9 cellular contexts compared by ENCODE assay signal in genomic region chrX:26918633-26919032, GRCh38.
DNase-seq lines count a peak whose midpoint lies in the region; ATAC-seq and TF ChIP-seq lines count a peak whose summit lies in the region.
"Had no signal": no experiment of that assay in that cellular context is flagged by ENCODE, and none has a peak within 500 bp of the region (broad histone marks: within the 10 kb centered on the region; RNA-seq: fewer than 3 reads in every experiment).

No MANE protein-coding gene starts in this region.

- dilution Hi-C loops in IMR-90 (cut with HindIII; ENCODE audit: low sequenced_read_pairs, unreplicated experiment) = no loop called here

- no peaks in the 10 kb centered on the region for H3K36me3 Mint-ChIP-seq in neural progenitor cell

- H3K79me1 ChIP-seq in IMR-90 (ENCODE audit: low read depth in 1 of 2, low read length in 2 of 2) = no peaks in the 10 kb centered on the region

- H3K9ac ChIP-seq in IMR-90 (ENCODE audit: low read depth, low read length) (no peak overlapping the region), neural progenitor cell (no peak overlapping the region)

- H3K36me3 ChIP-seq in IMR-90 (ENCODE audit: control insufficient read depth, insufficient read depth, low read length) = no peaks in the 10 kb centered on the region
- H3K36me3 ChIP-seq in neural progenitor cell = no peaks in the 10 kb centered on the region

- ATAC-seq in GM18511 (IDR thresholded peaks at IDR 0.05; ENCODE audit: unreplicated experiment) = peak; percentile 76
- ATAC-seq in IMR-90 (ENCODE audit: low read depth) = no peak
- ATAC-seq in GM18498 (IDR thresholded peaks at IDR 0.05; ENCODE audit: unreplicated experiment) = no peak
- ATAC-seq: psoas muscle had no signal

- no peak overlapping the region for H4K8ac ChIP-seq in IMR-90 (ENCODE audit: low read depth in 2 of 2, low read length in 2 of 2)

- H3K4me3 ChIP-seq in IMR-90 (ENCODE audit: insufficient read depth, low read depth, low read length) (no peak overlapping the region), astrocyte of the cerebellum (ENCODE audit: low read depth, low read length) (no peak overlapping the region), neural progenitor cell (no peak overlapping the region)
- H3K4me3 ChIP-seq: psoas muscle had no signal

- 60% methylated on average over 1 of the region's 4 CpGs; no CpG with 5 or more reads in 1 of the 2 experiments for WGBS in IMR-90 (ENCODE audit: extremely low coverage in 2 of 2, insufficient read length in 1 of 2), 2 experiments

- CTCF ChIA-PET in IMR-90 (lab: Yijun Ruan, JAX) = interaction anchor here (0.6 kb wide), 1 partner anchor 10 kb away, joined by 3 read pairs; no protein-coding TSS in a partner anchor

- H3F3A ChIP-seq in neural progenitor cell (ENCODE audit: low read depth) = no peaks in the 10 kb centered on the region

- DNase-seq in IMR-90 = no peak
- DNase-seq in astrocyte of the cerebellum (ENCODE audit: low read depth) = no peak
- DNase-seq in neural progenitor cell (ENCODE audit: low spot score) = peak; percentile 56
- no peak for DNase-seq in activated naive CD4-positive, alpha-beta T cell treated with Interleukin-2 at 50 U/mL for 16 hours
- no peak for DNase-seq in amniotic stem cell (lab: John Stamatoyannopoulos, UW)
- DNase-seq: effector CD8-positive, alpha-beta T cell; psoas muscle had no signal

- POLR2A ChIA-PET in IMR-90 (lab: Charles Lee; ENCODE audit: unreplicated experiment) = no interaction called here

- no peak overlapping the region for H3K4me2 ChIP-seq in IMR-90 (ENCODE audit: low read depth, low read length)
- no peak overlapping the region for H3K4me2 ChIP-seq in neural progenitor cell

- no peak overlapping the region for H3K4ac ChIP-seq in IMR-90 (ENCODE audit: low read depth, low read length)

- H3K4me1 ChIP-seq in IMR-90 (ENCODE audit: control insufficient read depth, insufficient read depth, low read length) (no peaks in the 10 kb centered on the region), neural progenitor cell (no peaks in the 10 kb centered on the region)
- H3K4me1 ChIP-seq: psoas muscle had no signal

- TF ChIP-seq CTCF in IMR-90 (conservative IDR thresholded peaks at IDR 0.05; ENCODE audit: low read depth, low read length) (no peak), astrocyte of the cerebellum (IDR thresholded peaks at IDR 0.05; ENCODE audit: low read depth, low read length, missing control alignments) (peak; percentile 28), neural progenitor cell (IDR thresholded peaks at IDR 0.05) (peak; percentile 55)

- H3K9me3 Mint-ChIP-seq in neural progenitor cell = peaks cover 2% of the 10 kb centered on the region

- H3K14ac ChIP-seq in IMR-90 (replicated peaks; ENCODE audit: low read depth, low read length) = no peak overlapping the region

- TF ChIP-seq RAD21 in IMR-90 (IDR thresholded peaks at IDR 0.05; ENCODE audit: low read length) = peak; percentile 9; the same call in 1 of the 2 replicates

- H4K20me1 ChIP-seq in IMR-90 (ENCODE audit: insufficient read depth, low read length) (no peaks in the 10 kb centered on the region), neural progenitor cell (ENCODE audit: low read depth) (no peaks in the 10 kb centered on the region)

- no peak overlapping the region for H4K91ac ChIP-seq in IMR-90 (ENCODE audit: insufficient read depth, low read depth, low read length)

- H2BK20ac ChIP-seq in IMR-90 (ENCODE audit: low read depth, low read length) = no peak overlapping the region

- no peak overlapping the region for H2AK9ac ChIP-seq in IMR-90 (replicated peaks; ENCODE audit: low read depth, low read length, poor library complexity)

- intact Hi-C loops in IMR-90 (cut with micrococcal nuclease) = no loop called here

- in situ Hi-C loops in IMR-90 (cut with MboI; ENCODE audit: low sequenced_read_pairs) = no loop called here
- in situ Hi-C loops in astrocyte of the cerebellum (cut with HindIII; ENCODE audit: low sequenced_read_pairs) = no loop called here

- H2AK5ac ChIP-seq in IMR-90 (ENCODE audit: low read depth, low read length) = no peak overlapping the region

- no peak overlapping the region for H3K27ac Mint-ChIP-seq in neural progenitor cell

- H3K18ac ChIP-seq in IMR-90 (ENCODE audit: low read depth, low read length) = no peak overlapping the region

- no peaks in the 10 kb centered on the region for H3K27me3 Mint-ChIP-seq in neural progenitor cell (ENCODE audit: insufficient read depth, low read depth)

- H2AFZ ChIP-seq in IMR-90 (replicated peaks; ENCODE audit: low read length, poor library complexity) = no peak overlapping the region
- H2AFZ ChIP-seq in neural progenitor cell (replicated peaks) = no peak overlapping the region

- no peaks in the 10 kb centered on the region for H3K79me2 ChIP-seq in neural progenitor cell (ENCODE audit: low read depth)

- H3K9me1 ChIP-seq in IMR-90 (ENCODE audit: insufficient read depth, low read length) = no peaks in the 10 kb centered on the region

- TF ChIP-seq POLR2A in IMR-90 (IDR thresholded peaks at IDR 0.05; ENCODE audit: low read depth, low read length) = no peak

- H3K27me3 ChIP-seq in IMR-90 (ENCODE audit: control insufficient read depth, insufficient read depth, low read length) (no peaks in the 10 kb centered on the region), neural progenitor cell (no peaks in the 10 kb centered on the region)

- no peak overlapping the region for H2BK5ac ChIP-seq in IMR-90 (ENCODE audit: low read depth, low read length, poor library complexity, severe bottlenecking)

- H3K56ac ChIP-seq in IMR-90 (ENCODE audit: extremely low read depth, insufficient read depth, low read length) = no peak overlapping the region

- no peak overlapping the region for H4K5ac ChIP-seq in IMR-90 (ENCODE audit: low read depth, low read length)

- no peak overlapping the region for H2BK120ac ChIP-seq in IMR-90 (ENCODE audit: low read depth, low read length)

- H3K9me3 ChIP-seq in IMR-90 (ENCODE audit: control insufficient read depth, insufficient read depth, low read length) (peaks cover 4% of the 10 kb centered on the region; the same call in 1 of the 2 replicates), neural progenitor cell (ENCODE audit: low read depth) (peaks cover 9% of the 10 kb centered on the region)
- H3K9me3 ChIP-seq: psoas muscle had no signal

- no peak overlapping the region for H2BK15ac ChIP-seq in IMR-90 (ENCODE audit: low read depth, low read length)

- no peak overlapping the region for H3K4me3 Mint-ChIP-seq in neural progenitor cell

- no TSS peak for BruUV-seq in IMR-90 (replicated peaks; lab: Mats Ljungman, UMichigan)

- no peak overlapping the region for H3K23ac ChIP-seq in IMR-90 (ENCODE audit: low read depth, low read length)

- no peaks in the 10 kb centered on the region for H3K4me1 Mint-ChIP-seq in neural progenitor cell

- H3K27ac ChIP-seq in IMR-90 (ENCODE audit: insufficient read depth, low read length) = no peak overlapping the region
- no peak overlapping the region for H3K27ac ChIP-seq in neural progenitor cell
- H3K27ac ChIP-seq: psoas muscle had no signal

TF ChIP-seq in IMR-90, 13 proteins besides CTCF, POLR2A, EP300 and RAD21:
- TF ChIP-seq RCOR1 (IDR thresholded peaks at IDR 0.05; ENCODE audit: insufficient replicate concordance, low read length) = no peak
- TF ChIP-seq USF2 (IDR thresholded peaks at IDR 0.05; ENCODE audit: low read depth, low read length) = no peak
- TF ChIP-seq CEBPB (IDR thresholded peaks at IDR 0.05; ENCODE audit: low read depth, low read length) = no peak
